In genomic region chr10:123726381-123726780, GRCh38 we compare ENCODE assay signal across 8 cellular contexts.
"Had no signal": no experiment of that assay in that cellular context is flagged by ENCODE, and none has a peak within 500 bp of the region (broad histone marks: within the 10 kb centered on the region; RNA-seq: fewer than 3 reads in every experiment).

No MANE protein-coding gene starts in this region.

- H3K36me3 ChIP-seq: HAP-1 had no signal

- H3K4me1 Mint-ChIP-seq: IgD-negative memory B cell had no signal

- H3K27ac Mint-ChIP-seq: HFFc6 had no signal

- H3K9me3 ChIP-seq: HAP-1 had no signal

- H3K27ac ChIP-seq: GM23248, HL-60 had no signal

- DNase-seq: GM23248, GOT3, H7, HFFc6 had no signal

- H3K4me3 ChIP-seq: GM23248, HAP-1 had no signal

- H3K36me3 Mint-ChIP-seq: IgD-negative memory B cell had no signal

- H3K4me1 ChIP-seq: HAP-1 had no signal

- H3K4me3 Mint-ChIP-seq: HFFc6, IgD-negative memory B cell had no signal

- FAIRE-seq: HepG2 had no signal
